ENCODE assay signal across 8 cellular contexts in genomic region chr20:37527638-37528441, GRCh38. TPM values are rescaled to one million over a fixed set of nuclear protein-coding genes. Genes with fewer than 3 reads are reported as not detected.
DNase-seq lines count a peak whose midpoint lies in the region; ATAC-seq and TF ChIP-seq lines count a peak whose summit lies in the region.

Gene BLCAP, minus strand, starts transcription at chr20:37527876. Its CDS starts 8,702 bp downstream, at chr20:37519174.

- DNase-seq in AG09309 (ENCODE audit: low read depth) (no peak), NCI-H510A treated with DMSO at 0.1 percent for 48 hours (lab: John Stamatoyannopoulos, UW) (peak; percentile 84), cerebellum (ENCODE audit: low spot score) (peak; percentile 93), kidney glomerular epithelial cell (lab: John Stamatoyannopoulos, UW) (peak; percentile 76)
- DNase-seq in activated CD4-positive, alpha-beta T cell treated with anti-CD3 and anti-CD28 coated beads for 36 hours: peak; percentile 94
- peak; percentile 83 to 84 for DNase-seq in stimulated activated CD4-positive, alpha-beta T cell treated with anti-CD3 and anti-CD28 coated beads, Interleukin-15, amount 100 ng/mL, for 48 hours (ENCODE audit: low read depth in 2 of 2)

- ATAC-seq in GM19043 (IDR thresholded peaks at IDR 0.05; ENCODE audit: low read depth, unreplicated experiment) (peak; percentile 70), HG03378 (IDR thresholded peaks at IDR 0.05; ENCODE audit: unreplicated experiment) (peak; percentile 49)
- ATAC-seq in activated CD4-positive, alpha-beta T cell treated with anti-CD3 and anti-CD28 coated beads for 36 hours: peak; percentile 89

- peak within 1 kb of the TSS; percentile 98 for H3K4me3 ChIP-seq in AG09309 (ENCODE audit: control insufficient read depth, low read depth, low read length)

- H3K4me3 Mint-ChIP-seq in activated CD4-positive, alpha-beta T cell treated with anti-CD3 and anti-CD28 coated beads for 36 hours: peak within 1 kb of the TSS; percentile 76

- peaks cover 2% of the 10 kb centered on the region for H3K36me3 Mint-ChIP-seq in activated CD4-positive, alpha-beta T cell treated with anti-CD3 and anti-CD28 coated beads for 36 hours (ENCODE audit: low read depth)

- no peaks in the 10 kb centered on the region for H3K27me3 Mint-ChIP-seq in activated CD4-positive, alpha-beta T cell treated with anti-CD3 and anti-CD28 coated beads for 36 hours

- peak within 1 kb of the TSS; percentile 98 for H3K27ac Mint-ChIP-seq in activated CD4-positive, alpha-beta T cell treated with anti-CD3 and anti-CD28 coated beads for 36 hours

- peaks cover 43% of the 10 kb centered on the region for H3K4me1 Mint-ChIP-seq in activated CD4-positive, alpha-beta T cell treated with anti-CD3 and anti-CD28 coated beads for 36 hours

- CTCF ChIA-PET in activated CD4-positive, alpha-beta T cell treated with anti-CD3 and anti-CD28 coated beads for 36 hours (lab: Charles Lee): interaction anchor here (1.0 to 1.6 kb wide), 5 partner anchors 19 to 545 kb away, joined by 3 to 5 read pairs (median 3); no protein-coding TSS in a partner anchor

- TF ChIP-seq CTCF in AG09309 (IDR thresholded peaks at IDR 0.05; ENCODE audit: control insufficient read depth, insufficient read depth, low read depth, low read length, missing control alignments): no peak

- POLR2A ChIA-PET in activated CD4-positive, alpha-beta T cell treated with anti-CD3 and anti-CD28 coated beads for 36 hours (lab: Charles Lee): no interaction called here

- H3K9me3 Mint-ChIP-seq in activated CD4-positive, alpha-beta T cell treated with anti-CD3 and anti-CD28 coated beads for 36 hours (ENCODE audit: low read depth): no peaks in the 10 kb centered on the region

- intact Hi-C loops in activated CD4-positive, alpha-beta T cell treated with anti-CD3 and anti-CD28 coated beads for 36 hours (cut with DNase I, micrococcal nuclease): loop anchor here (1.0 to 10.0 kb wide), 10 partner anchors 116 to 907 kb away; partner anchors contain the start of genes MANBAL (in 2 of the 2), CTNNBL1 (in 1 of the 2), MROH8 (in 1 of the 2) and RBL1 (in 1 of the 2)

RNA-seq across cellular contexts. Expression of gene BLCAP, which starts in this region (rescaled TPM):
- total RNA-seq in activated CD4-positive, alpha-beta T cell treated with anti-CD3 and anti-CD28 coated beads for 36 hours: 10 to 100 TPM; 17.7 to 18.6 TPM
- total RNA-seq in cerebellum: 107 TPM
